ENCODE assay signal across 1 cellular context in genomic region chr3:187900961-187901755, GRCh38.
TF ChIP-seq lines count a peak whose summit lies in the region.

No MANE protein-coding gene starts in this region.

TF ChIP-seq in SK-N-SH, 30 proteins besides CTCF, POLR2A, EP300 and RAD21 (continued from another document):
- TF ChIP-seq, protein P1, sequence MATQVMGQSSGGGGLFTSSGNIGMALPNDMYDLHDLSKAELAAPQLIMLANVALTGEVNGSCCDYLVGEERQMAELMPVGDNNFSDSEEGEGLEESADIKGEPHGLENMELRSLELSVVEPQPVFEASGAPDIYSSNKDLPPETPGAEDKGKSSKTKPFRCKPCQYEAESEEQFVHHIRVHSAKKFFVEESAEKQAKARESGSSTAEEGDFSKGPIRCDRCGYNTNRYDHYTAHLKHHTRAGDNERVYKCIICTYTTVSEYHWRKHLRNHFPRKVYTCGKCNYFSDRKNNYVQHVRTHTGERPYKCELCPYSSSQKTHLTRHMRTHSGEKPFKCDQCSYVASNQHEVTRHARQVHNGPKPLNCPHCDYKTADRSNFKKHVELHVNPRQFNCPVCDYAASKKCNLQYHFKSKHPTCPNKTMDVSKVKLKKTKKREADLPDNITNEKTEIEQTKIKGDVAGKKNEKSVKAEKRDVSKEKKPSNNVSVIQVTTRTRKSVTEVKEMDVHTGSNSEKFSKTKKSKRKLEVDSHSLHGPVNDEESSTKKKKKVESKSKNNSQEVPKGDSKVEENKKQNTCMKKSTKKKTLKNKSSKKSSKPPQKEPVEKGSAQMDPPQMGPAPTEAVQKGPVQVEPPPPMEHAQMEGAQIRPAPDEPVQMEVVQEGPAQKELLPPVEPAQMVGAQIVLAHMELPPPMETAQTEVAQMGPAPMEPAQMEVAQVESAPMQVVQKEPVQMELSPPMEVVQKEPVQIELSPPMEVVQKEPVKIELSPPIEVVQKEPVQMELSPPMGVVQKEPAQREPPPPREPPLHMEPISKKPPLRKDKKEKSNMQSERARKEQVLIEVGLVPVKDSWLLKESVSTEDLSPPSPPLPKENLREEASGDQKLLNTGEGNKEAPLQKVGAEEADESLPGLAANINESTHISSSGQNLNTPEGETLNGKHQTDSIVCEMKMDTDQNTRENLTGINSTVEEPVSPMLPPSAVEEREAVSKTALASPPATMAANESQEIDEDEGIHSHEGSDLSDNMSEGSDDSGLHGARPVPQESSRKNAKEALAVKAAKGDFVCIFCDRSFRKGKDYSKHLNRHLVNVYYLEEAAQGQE (IDR thresholded peaks at IDR 0.05; ENCODE audit: low read depth, low read length), result no peak
- TF ChIP-seq JUND (IDR thresholded peaks at IDR 0.05) (no peak), RXRA (IDR thresholded peaks at IDR 0.05; ENCODE audit: borderline replicate concordance, low read depth) (no peak), YY1 (IDR thresholded peaks at IDR 0.05; ENCODE audit: low read depth) (no peak)
- TF ChIP-seq, protein P2, sequence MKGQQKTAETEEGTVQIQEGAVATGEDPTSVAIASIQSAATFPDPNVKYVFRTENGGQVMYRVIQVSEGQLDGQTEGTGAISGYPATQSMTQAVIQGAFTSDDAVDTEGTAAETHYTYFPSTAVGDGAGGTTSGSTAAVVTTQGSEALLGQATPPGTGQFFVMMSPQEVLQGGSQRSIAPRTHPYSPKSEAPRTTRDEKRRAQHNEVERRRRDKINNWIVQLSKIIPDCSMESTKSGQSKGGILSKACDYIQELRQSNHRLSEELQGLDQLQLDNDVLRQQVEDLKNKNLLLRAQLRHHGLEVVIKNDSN (IDR thresholded peaks at IDR 0.05; ENCODE audit: borderline replicate concordance, low read depth), result no peak
